In the genomic region with DNA sequence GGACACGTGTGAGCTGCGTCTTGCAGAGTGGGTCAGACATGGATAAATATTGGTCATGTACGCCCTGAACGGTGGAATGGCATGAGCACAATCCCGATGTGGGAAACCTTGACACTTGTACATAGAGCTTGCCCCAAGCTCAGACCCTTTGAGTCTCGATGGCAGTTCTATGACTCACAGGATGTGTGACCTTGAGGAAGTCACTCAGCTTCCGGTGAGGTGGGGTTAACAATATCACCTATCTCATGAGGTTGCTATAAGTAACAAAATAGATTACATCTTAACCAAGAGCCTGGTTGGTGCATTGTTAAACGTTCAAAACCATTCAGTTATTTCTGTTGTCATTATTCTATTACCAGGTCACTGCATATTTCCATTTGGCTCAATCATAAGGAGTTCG, we compare ENCODE assay signal across 21 cellular contexts.
DNase-seq lines count a peak whose midpoint lies in the region; ATAC-seq, FAIRE-seq and TF ChIP-seq lines count a peak whose summit lies in the region.
"Had no signal": no experiment of that assay in that cellular context is flagged by ENCODE, and none has a peak within 500 bp of the region (broad histone marks: within the 10 kb centered on the region; RNA-seq: fewer than 3 reads in every experiment).

No MANE protein-coding gene starts in this region.

- no peaks in the 10 kb centered on the region for H4K20me1 ChIP-seq in IMR-90 (ENCODE audit: insufficient read depth, low read length)

- H2AK9ac ChIP-seq in IMR-90 (replicated peaks; ENCODE audit: low read depth, low read length, poor library complexity): no peak overlapping the region

- H4K8ac ChIP-seq in IMR-90 (ENCODE audit: low read depth in 2 of 2, low read length in 2 of 2): no peak overlapping the region

- no TSS peak for BruUV-seq in IMR-90 (replicated peaks; lab: Mats Ljungman, UMichigan)

- CTCF ChIA-PET in IMR-90 (lab: Yijun Ruan, JAX): no interaction called here
- CTCF ChIA-PET in activated CD4-positive, alpha-beta memory T cell treated with anti-CD3 and anti-CD28 coated beads, Interleukin-2, amount 10 ng/mL, durations not matched to agents 7 days and 5 days (lab: Charles Lee): no interaction called here
- CTCF ChIA-PET in naive thymus-derived CD4-positive, alpha-beta T cell (lab: Charles Lee): no interaction called here

- TF ChIP-seq POLR2A in IMR-90 (IDR thresholded peaks at IDR 0.05; ENCODE audit: low read depth, low read length): no peak

- H3K27ac Mint-ChIP-seq in activated T-cell treated with anti-CD3 and anti-CD28 coated beads, Interleukin-2, amount 50 U/mL, for 72 hours: peak overlapping the region; percentile 35
- peak overlapping the region; percentile 87 for H3K27ac Mint-ChIP-seq in activated CD4-positive, alpha-beta memory T cell treated with anti-CD3 and anti-CD28 coated beads, Interleukin-2, amount 10 ng/mL, durations not matched to agents 7 days and 5 days
- H3K27ac Mint-ChIP-seq in naive thymus-derived CD4-positive, alpha-beta T cell: peak overlapping the region in 4 of 9 donors; percentile 1 to 71 (median 51)
- H3K27ac Mint-ChIP-seq: nephron progenitor cell; stimulated activated memory B cell treated with anti-CD40 and anti-IgM and Interleukin-4, amounts not matched to agents 10 μg/mL and 1 μg/mL and 100 μg/mL, for 72 hours had no signal

- WGBS in IMR-90 (ENCODE audit: extremely low coverage in 2 of 2, insufficient read length in 1 of 2), 2 experiments: 83% methylated on average over 2 of the region's 9 CpGs; no CpG with 5 or more reads in 1 of the 2 experiments

- H3K23ac ChIP-seq in IMR-90 (ENCODE audit: low read depth, low read length): no peak overlapping the region

- intact Hi-C loops in IMR-90 (cut with micrococcal nuclease): no loop called here
- intact Hi-C loops in naive thymus-derived CD4-positive, alpha-beta T cell (cut with micrococcal nuclease): no loop called here
- intact Hi-C loops in left ventricle myocardium superior (cut with micrococcal nuclease): no loop called here

- H3K36me3 Mint-ChIP-seq in activated T-cell treated with anti-CD3 and anti-CD28 coated beads, Interleukin-2, amount 50 U/mL, for 72 hours (ENCODE audit: insufficient read depth in 2 of 2): peaks cover 1 to 3% of the 10 kb centered on the region in 2 donors
- H3K36me3 Mint-ChIP-seq in activated CD4-positive, alpha-beta memory T cell treated with anti-CD3 and anti-CD28 coated beads, Interleukin-2, amount 10 ng/mL, durations not matched to agents 7 days and 5 days (ENCODE audit: low read depth): peaks cover 22% of the 10 kb centered on the region
- peaks cover 0 to 20% (median 0%) of the 10 kb centered on the region in 5 donors for H3K36me3 Mint-ChIP-seq in naive thymus-derived CD4-positive, alpha-beta T cell
- H3K36me3 Mint-ChIP-seq: activated naive CD8-positive, alpha-beta T cell; stimulated activated memory B cell treated with anti-CD40 and anti-IgM and Interleukin-4, amounts not matched to agents 10 μg/mL and 1 μg/mL and 100 μg/mL, for 72 hours had no signal

- H2BK15ac ChIP-seq in IMR-90 (ENCODE audit: low read depth, low read length): no peak overlapping the region

- no peak overlapping the region for H4K5ac ChIP-seq in IMR-90 (ENCODE audit: low read depth, low read length)

- no peak overlapping the region for H3K4me3 ChIP-seq in IMR-90 (ENCODE audit: insufficient read depth, low read depth, low read length)
- H3K4me3 ChIP-seq in naive thymus-derived CD4-positive, alpha-beta T cell (ENCODE audit: low read length): no peak overlapping the region
- H3K4me3 ChIP-seq: body of pancreas, Peyer's patch, thyroid gland had no signal

- 0 out of 2 replicates have a peak overlapping the region, but pooled peaks have one; percentile 22 for H3K4ac ChIP-seq in IMR-90 (ENCODE audit: low read depth, low read length)

- H3K27ac ChIP-seq in IMR-90 (ENCODE audit: insufficient read depth, low read length): no peak overlapping the region
- no peak overlapping the region for H3K27ac ChIP-seq in naive thymus-derived CD4-positive, alpha-beta T cell (ENCODE audit: low read depth, low read length)
- H3K27ac ChIP-seq: body of pancreas, C4-2B, Peyer's patch, thyroid gland had no signal

- H3K4me1 Mint-ChIP-seq in activated T-cell treated with anti-CD3 and anti-CD28 coated beads, Interleukin-2, amount 50 U/mL, for 72 hours (ENCODE audit: low read depth): peaks cover 41% of the 10 kb centered on the region
- peaks cover 54% of the 10 kb centered on the region for H3K4me1 Mint-ChIP-seq in activated CD4-positive, alpha-beta memory T cell treated with anti-CD3 and anti-CD28 coated beads, Interleukin-2, amount 10 ng/mL, durations not matched to agents 7 days and 5 days
- H3K4me1 Mint-ChIP-seq in naive thymus-derived CD4-positive, alpha-beta T cell: peaks cover 16 to 43% (median 31%) of the 10 kb centered on the region in 7 donors

- TF ChIP-seq RAD21 in IMR-90 (IDR thresholded peaks at IDR 0.05; ENCODE audit: low read length): no peak

- 0 out of 2 replicates have a peak, but pooled peaks cover 3% of the 10 kb centered on the region for H3K9me1 ChIP-seq in IMR-90 (ENCODE audit: insufficient read depth, low read length)

- no peak overlapping the region for H3K18ac ChIP-seq in IMR-90 (ENCODE audit: low read depth, low read length)

- peak overlapping the region; percentile 6; the same call in 1 of the 2 replicates for H2BK120ac ChIP-seq in IMR-90 (ENCODE audit: low read depth, low read length)

- no peak overlapping the region for H3K9ac ChIP-seq in IMR-90 (ENCODE audit: low read depth, low read length)

- no peak for FAIRE-seq in HTR-8/SVneo (lab: Jason Lieb, UNC)
- FAIRE-seq: colon had no signal

- peak in 1 of 2 donors; percentile 39 for ATAC-seq in activated T-cell treated with anti-CD3 and anti-CD28 coated beads, Interleukin-2, amount 50 U/mL, for 72 hours (replicated peaks in 1 of 2)
- no peak for ATAC-seq in IMR-90 (ENCODE audit: low read depth)
- ATAC-seq in naive thymus-derived CD4-positive, alpha-beta T cell: peak; percentile 43
- no peak for ATAC-seq in left ventricle myocardium superior
- ATAC-seq: body of pancreas; stimulated activated memory B cell treated with anti-CD40 and anti-IgM and Interleukin-4, amounts not matched to agents 10 μg/mL and 1 μg/mL and 100 μg/mL, for 72 hours had no signal

- in situ Hi-C loops in IMR-90 (cut with MboI; ENCODE audit: low sequenced_read_pairs): loop anchor here (10.0 kb wide), 1 partner anchor 99 kb away; no protein-coding TSS in a partner anchor

- H3K4me3 Mint-ChIP-seq in activated T-cell treated with anti-CD3 and anti-CD28 coated beads, Interleukin-2, amount 50 U/mL, for 72 hours: peak overlapping the region in 1 of 2 donors; percentile 19
- H3K4me3 Mint-ChIP-seq in activated CD4-positive, alpha-beta memory T cell treated with anti-CD3 and anti-CD28 coated beads, Interleukin-2, amount 10 ng/mL, durations not matched to agents 7 days and 5 days: no peak overlapping the region
- peak overlapping the region in 1 of 10 donors; percentile 51 for H3K4me3 Mint-ChIP-seq in naive thymus-derived CD4-positive, alpha-beta T cell
- H3K4me3 Mint-ChIP-seq: activated naive CD8-positive, alpha-beta T cell; HFFc6; nephron progenitor cell; stimulated activated memory B cell treated with anti-CD40 and anti-IgM and Interleukin-4, amounts not matched to agents 10 μg/mL and 1 μg/mL and 100 μg/mL, for 72 hours had no signal

- dilution Hi-C loops in IMR-90 (cut with HindIII; ENCODE audit: low sequenced_read_pairs, unreplicated experiment): no loop called here

- peak in 1 of 2 donors; percentile 18 for DNase-seq in activated T-cell treated with anti-CD3 and anti-CD28 coated beads, Interleukin-2, amount 50 U/mL, for 72 hours
- DNase-seq in activated T-cell treated with anti-CD3 and anti-CD28 coated beads, Interleukin-2, amount 50 U/mL, for 48 hours: no peak
- no peak for DNase-seq in IMR-90
- DNase-seq in activated CD4-positive, alpha-beta memory T cell treated with anti-CD3 and anti-CD28 coated beads, Interleukin-2, amount 10 ng/mL, durations not matched to agents 7 days and 5 days: peak; percentile 43
- DNase-seq in naive thymus-derived CD4-positive, alpha-beta T cell: no peak
- no peak for DNase-seq in A172 (ENCODE audit: low spot score)
- no peak for DNase-seq in HTR-8/SVneo (ENCODE audit: insufficient read length, low spot score)
- DNase-seq in left ventricle myocardium superior: no peak
- DNase-seq: activated CD4-positive, CD25-positive, alpha-beta regulatory T cell; body of pancreas; glutamatergic neuron; HFFc6; NCI-H187; nephron progenitor cell; Peyer's patch; posterior cingulate gyrus; thyroid gland had no signal

- no peak overlapping the region for H2BK20ac ChIP-seq in IMR-90 (ENCODE audit: low read depth, low read length)

- H3K9me3 ChIP-seq in IMR-90 (ENCODE audit: control insufficient read depth, insufficient read depth, low read length): no peaks in the 10 kb centered on the region; the same call in 1 of the 2 replicates
- H3K9me3 ChIP-seq in naive thymus-derived CD4-positive, alpha-beta T cell (ENCODE audit: control insufficient read depth in 2 of 3, low read length in 3 of 3): no peaks in the 10 kb centered on the region
- H3K9me3 ChIP-seq: body of pancreas, Peyer's patch, thyroid gland had no signal

- H3K27me3 Mint-ChIP-seq in activated T-cell treated with anti-CD3 and anti-CD28 coated beads, Interleukin-2, amount 50 U/mL, for 72 hours (ENCODE audit: low read depth): peaks cover 13% of the 10 kb centered on the region
- no peaks in the 10 kb centered on the region for H3K27me3 Mint-ChIP-seq in activated CD4-positive, alpha-beta memory T cell treated with anti-CD3 and anti-CD28 coated beads, Interleukin-2, amount 10 ng/mL, durations not matched to agents 7 days and 5 days
- peaks cover 0 to 4% (median 0%) of the 10 kb centered on the region in 5 donors for H3K27me3 Mint-ChIP-seq in naive thymus-derived CD4-positive, alpha-beta T cell
- H3K27me3 Mint-ChIP-seq: activated naive CD8-positive, alpha-beta T cell; stimulated activated memory B cell treated with anti-CD40 and anti-IgM and Interleukin-4, amounts not matched to agents 10 μg/mL and 1 μg/mL and 100 μg/mL, for 72 hours had no signal

- no peak overlapping the region for H3K4me2 ChIP-seq in IMR-90 (ENCODE audit: low read depth, low read length)

- no peak overlapping the region for H3K14ac ChIP-seq in IMR-90 (replicated peaks; ENCODE audit: low read depth, low read length)

- no peaks in the 10 kb centered on the region for H3K79me1 ChIP-seq in IMR-90 (ENCODE audit: low read depth in 1 of 2, low read length in 2 of 2)

- no peak overlapping the region for H4K91ac ChIP-seq in IMR-90 (ENCODE audit: insufficient read depth, low read depth, low read length)

- POLR2A ChIA-PET in IMR-90 (lab: Charles Lee; ENCODE audit: unreplicated experiment): no interaction called here
- POLR2A ChIA-PET in activated CD4-positive, alpha-beta memory T cell treated with anti-CD3 and anti-CD28 coated beads, Interleukin-2, amount 10 ng/mL, durations not matched to agents 7 days and 5 days (lab: Charles Lee): interaction anchor here (1.6 to 7.0 kb wide), 3 partner anchors 16 to 107 kb away, joined by 5 to 75 read pairs (median 5); partner anchors contain the start of gene TBL1X
- POLR2A ChIA-PET in naive thymus-derived CD4-positive, alpha-beta T cell (lab: Charles Lee): no interaction called here

- H3K27me3 ChIP-seq in IMR-90 (ENCODE audit: control insufficient read depth, insufficient read depth, low read length): no peaks in the 10 kb centered on the region
- no peaks in the 10 kb centered on the region for H3K27me3 ChIP-seq in naive thymus-derived CD4-positive, alpha-beta T cell (ENCODE audit: control insufficient read depth in 2 of 2, insufficient read depth in 2 of 2, low read length in 2 of 2)
- H3K27me3 ChIP-seq: body of pancreas, Peyer's patch, thyroid gland had no signal

- no peak overlapping the region for H3K56ac ChIP-seq in IMR-90 (ENCODE audit: extremely low read depth, insufficient read depth, low read length)

- H3K4me1 ChIP-seq in IMR-90 (ENCODE audit: control insufficient read depth, insufficient read depth, low read length): peaks cover 6% of the 10 kb centered on the region
- H3K4me1 ChIP-seq in naive thymus-derived CD4-positive, alpha-beta T cell (ENCODE audit: control insufficient read depth in 2 of 2, insufficient read depth in 2 of 2, low read length in 2 of 2): peaks cover 10 to 36% of the 10 kb centered on the region in 2 donors
- H3K4me1 ChIP-seq: body of pancreas, Peyer's patch, thyroid gland had no signal

- H3K9me3 Mint-ChIP-seq in activated T-cell treated with anti-CD3 and anti-CD28 coated beads, Interleukin-2, amount 50 U/mL, for 72 hours: peaks cover 8% of the 10 kb centered on the region in 2 donors
- peaks cover 17% of the 10 kb centered on the region for H3K9me3 Mint-ChIP-seq in activated CD4-positive, alpha-beta memory T cell treated with anti-CD3 and anti-CD28 coated beads, Interleukin-2, amount 10 ng/mL, durations not matched to agents 7 days and 5 days
- H3K9me3 Mint-ChIP-seq in naive thymus-derived CD4-positive, alpha-beta T cell: peaks cover 0 to 17% (median 0%) of the 10 kb centered on the region in 11 donors
- H3K9me3 Mint-ChIP-seq: HFFc6 had no signal

- H2AFZ ChIP-seq in IMR-90 (replicated peaks; ENCODE audit: low read length, poor library complexity): no peak overlapping the region

- no peak overlapping the region for H2AK5ac ChIP-seq in IMR-90 (ENCODE audit: low read depth, low read length)

- H3K36me3 ChIP-seq in IMR-90 (ENCODE audit: control insufficient read depth, insufficient read depth, low read length): no peaks in the 10 kb centered on the region
- H3K36me3 ChIP-seq in naive thymus-derived CD4-positive, alpha-beta T cell (ENCODE audit: control insufficient read depth in 2 of 3, insufficient read depth in 3 of 3, low read length in 3 of 3): no peaks in the 10 kb centered on the region
- H3K36me3 ChIP-seq: Peyer's patch, thyroid gland had no signal

- no peak for TF ChIP-seq CTCF in IMR-90 (conservative IDR thresholded peaks at IDR 0.05; ENCODE audit: low read depth, low read length)

- no peak overlapping the region for H2BK5ac ChIP-seq in IMR-90 (ENCODE audit: low read depth, low read length, poor library complexity, severe bottlenecking)
